In genomic region chr7:115435178-115435577, GRCh38 we compare ENCODE assay signal across 1 cellular context.
TF ChIP-seq lines count a peak whose summit lies in the region.

No MANE protein-coding gene starts in this region.

TF ChIP-seq in SK-N-SH treated with all-trans-retinoic acid at 6 μM for 48 hours, 23 proteins besides CTCF, POLR2A, EP300 and RAD21 (continued from another document):
- TF ChIP-seq TCF4 (CRISPR knock-in tag; IDR thresholded peaks at IDR 0.05; ENCODE audit: borderline replicate concordance) (no peak), CREB5 (CRISPR knock-in tag; IDR thresholded peaks at IDR 0.05; ENCODE audit: low read depth) (no peak)
- TF ChIP-seq, protein P1, sequence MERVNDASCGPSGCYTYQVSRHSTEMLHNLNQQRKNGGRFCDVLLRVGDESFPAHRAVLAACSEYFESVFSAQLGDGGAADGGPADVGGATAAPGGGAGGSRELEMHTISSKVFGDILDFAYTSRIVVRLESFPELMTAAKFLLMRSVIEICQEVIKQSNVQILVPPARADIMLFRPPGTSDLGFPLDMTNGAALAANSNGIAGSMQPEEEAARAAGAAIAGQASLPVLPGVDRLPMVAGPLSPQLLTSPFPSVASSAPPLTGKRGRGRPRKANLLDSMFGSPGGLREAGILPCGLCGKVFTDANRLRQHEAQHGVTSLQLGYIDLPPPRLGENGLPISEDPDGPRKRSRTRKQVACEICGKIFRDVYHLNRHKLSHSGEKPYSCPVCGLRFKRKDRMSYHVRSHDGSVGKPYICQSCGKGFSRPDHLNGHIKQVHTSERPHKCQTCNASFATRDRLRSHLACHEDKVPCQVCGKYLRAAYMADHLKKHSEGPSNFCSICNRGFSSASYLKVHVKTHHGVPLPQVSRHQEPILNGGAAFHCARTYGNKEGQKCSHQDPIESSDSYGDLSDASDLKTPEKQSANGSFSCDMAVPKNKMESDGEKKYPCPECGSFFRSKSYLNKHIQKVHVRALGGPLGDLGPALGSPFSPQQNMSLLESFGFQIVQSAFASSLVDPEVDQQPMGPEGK (CRISPR knock-in tag; IDR thresholded peaks at IDR 0.05; ENCODE audit: borderline replicate concordance), result no peak
TF ChIP-seq in SK-N-SH treated with all-trans-retinoic acid at 6 μM for 48 hours: peak in this region for 0.
